In genomic region chr9:89319015-89319905, GRCh38 we compare ENCODE assay signal across 8 cellular contexts. TPM values are rescaled to one million over a fixed set of nuclear protein-coding genes. Genes with fewer than 3 reads are reported as not detected.
A peak's percentile ranks its signal among the peaks of the same experiment; 100 is the strongest.
DNase-seq lines count a peak whose midpoint lies in the region; ATAC-seq and TF ChIP-seq lines count a peak whose summit lies in the region.

No MANE protein-coding gene starts in this region.

- intact Hi-C loops in mammary epithelial cell (cut with micrococcal nuclease): loop anchor here (1.0 to 10.0 kb wide), 3 partner anchors 144 to 783 kb away; partner anchors contain the start of gene SHC3

- H3K4me1 ChIP-seq in BLaER1 treated with 17β-estradiol and CSF1 and Interleukin-3, amounts not matched to agents 10 nM and 100 nM: peaks cover 33 to 54% (median 49%) of the 10 kb centered on the region in 10 experiments
- H3K4me1 ChIP-seq in mammary epithelial cell (ENCODE audit: insufficient read depth, low read length) (peaks cover 30% of the 10 kb centered on the region), mesodermal cell (ENCODE audit: control insufficient read depth, insufficient read depth, low read length, poor library complexity, severe bottlenecking) (peaks cover 8% of the 10 kb centered on the region)

- CTCF ChIA-PET in mammary epithelial cell (lab: Charles Lee; ENCODE audit: low non-redundant PET): interaction anchor here (0.7 kb wide), 1 partner anchor 45 kb away, joined by 4 read pairs; no protein-coding TSS in a partner anchor

- peak overlapping the region; percentile 52 to 80 (median 73) for H3K4me3 ChIP-seq in BLaER1 treated with 17β-estradiol and CSF1 and Interleukin-3, amounts not matched to agents 10 nM and 100 nM
- peak overlapping the region; percentile 66 for H3K4me3 ChIP-seq in Jurkat, Clone E6-1 (ENCODE audit: low read length)
- H3K4me3 ChIP-seq in mammary epithelial cell (replicated peaks in 1 of 3; ENCODE audit: insufficient read depth in 1 of 3, low read depth in 2 of 3, low read length in 3 of 3) (peak overlapping the region; percentile 74 to 87 (median 79)), mesodermal cell (ENCODE audit: extremely low read depth, insufficient read depth, low read length, poor library complexity, severe bottlenecking) (peak overlapping the region; percentile 55)

- peaks cover 89% of the 10 kb centered on the region for H3K79me2 ChIP-seq in mammary epithelial cell (ENCODE audit: insufficient read depth, low read length)

- H4K20me1 ChIP-seq in BLaER1 treated with 17β-estradiol and CSF1 and Interleukin-3, amounts not matched to agents 10 nM and 100 nM: peaks cover 6 to 44% (median 26%) of the 10 kb centered on the region in 11 experiments; a peak in 20 of 22 replicates
- H4K20me1 ChIP-seq in mammary epithelial cell (ENCODE audit: insufficient read depth, low read length): no peaks in the 10 kb centered on the region

- dilution Hi-C loops in mammary epithelial cell (cut with HindIII; ENCODE audit: low sequenced_read_pairs): no loop called here

- H2AFZ ChIP-seq in mammary epithelial cell (ENCODE audit: low read depth, low read length): peak overlapping the region; percentile 65

- H3K27me3 ChIP-seq in BLaER1 treated with 17β-estradiol and CSF1 and Interleukin-3, amounts not matched to agents 10 nM and 100 nM: no peaks in the 10 kb centered on the region
- H3K27me3 ChIP-seq in mammary epithelial cell (ENCODE audit: insufficient read depth, low read length): no peaks in the 10 kb centered on the region

- H3K36me3 ChIP-seq in BLaER1 treated with 17β-estradiol and CSF1 and Interleukin-3, amounts not matched to agents 10 nM and 100 nM: peaks cover 13 to 83% (median 59%) of the 10 kb centered on the region in 11 experiments; a peak in 21 of 22 replicates
- H3K36me3 ChIP-seq in mammary epithelial cell (ENCODE audit: insufficient read depth, low read length) (peaks cover 27% of the 10 kb centered on the region), mesodermal cell (ENCODE audit: control insufficient read depth, insufficient read depth, low read length) (peaks cover 44% of the 10 kb centered on the region)

- BruUV-seq in mammary epithelial cell (replicated peaks; lab: Mats Ljungman, UMichigan): TSS peak; percentile 6

- H3K9ac ChIP-seq in BLaER1 treated with 17β-estradiol and CSF1 and Interleukin-3, amounts not matched to agents 10 nM and 100 nM: peak overlapping the region; percentile 94 to 100 (median 98)
- peak overlapping the region; percentile 92 for H3K9ac ChIP-seq in mammary epithelial cell (ENCODE audit: insufficient read depth, low read length)

- peak overlapping the region; percentile 95 to 100 (median 99) for H3K27ac ChIP-seq in BLaER1 treated with 17β-estradiol and CSF1 and Interleukin-3, amounts not matched to agents 10 nM and 100 nM
- H3K27ac ChIP-seq in mammary epithelial cell (ENCODE audit: insufficient read depth, low read depth, low read length): peak overlapping the region; percentile 88
- H3K27ac ChIP-seq in mesodermal cell (ENCODE audit: low read depth, low read length, severe bottlenecking): peak overlapping the region; percentile 100

- no peaks in the 10 kb centered on the region for H3K9me3 ChIP-seq in BLaER1 treated with 17β-estradiol and CSF1 and Interleukin-3, amounts not matched to agents 10 nM and 100 nM (replicated peaks in 1 of 11)
- no peaks in the 10 kb centered on the region for H3K9me3 ChIP-seq in mammary epithelial cell (replicated peaks; ENCODE audit: insufficient read depth, low read length)
- no peaks in the 10 kb centered on the region for H3K9me3 ChIP-seq in mesodermal cell (ENCODE audit: control insufficient read depth, low read length)

- DNase-seq in Jurkat, Clone E6-1 (ENCODE audit: low read depth, low spot score): no peak
- DNase-seq in mammary epithelial cell (no peak), NCI-H1092 treated with DMSO at 0.1 percent for 48 hours (lab: John Stamatoyannopoulos, UW) (no peak)

- TF ChIP-seq CTCF in mammary epithelial cell (conservative IDR thresholded peaks at IDR 0.05 in 1 of 2, IDR thresholded peaks at IDR 0.05 in 1 of 2; ENCODE audit: extremely low read depth in 1 of 2, insufficient read depth in 1 of 2, low read depth in 1 of 2, low read length in 2 of 2): no peak

- peak overlapping the region; percentile 83 to 97 (median 92) for H3K4me2 ChIP-seq in BLaER1 treated with 17β-estradiol and CSF1 and Interleukin-3, amounts not matched to agents 10 nM and 100 nM
- peak overlapping the region; percentile 91 for H3K4me2 ChIP-seq in mammary epithelial cell (ENCODE audit: insufficient read depth, low read depth, low read length)

- in situ Hi-C loops in mammary epithelial cell (cut with MboI; ENCODE audit: low sequenced_read_pairs in 2 of 2): no loop called here

- no peak for ATAC-seq in HG03378 (IDR thresholded peaks at IDR 0.05; ENCODE audit: unreplicated experiment)
- no peak for ATAC-seq in HG03135 (IDR thresholded peaks at IDR 0.05; ENCODE audit: unreplicated experiment)
- no peak for ATAC-seq in GM21576 (IDR thresholded peaks at IDR 0.05; ENCODE audit: unreplicated experiment)

- WGBS in mammary epithelial cell (ENCODE audit: low coverage, missing lambda C conversion rate): 6% methylated on average over 13 of the region's 13 CpGs
- 19 to 44% methylated on average over 4 of the region's 13 CpGs for WGBS in mesodermal cell (ENCODE audit: insufficient coverage in 2 of 2), 2 experiments

RNA-seq across cellular contexts. Expression of gene SECISBP2, which starts 1.0 kb away (rescaled TPM):
- 69.2 TPM for polyA plus RNA-seq in Jurkat, Clone E6-1 (2012; ENCODE audit: insufficient read depth, insufficient read length)
- 10 to 100 TPM; 24.5 to 26.5 TPM for total RNA-seq in mammary epithelial cell
- 12.8 TPM for polyA plus RNA-seq in mammary epithelial cell
- polyA minus RNA-seq in mammary epithelial cell: 10.3 TPM
- 34.5 TPM for polyA plus RNA-seq in mesodermal cell (2013, experiment 1 of 2)
- 35.6 TPM for polyA plus RNA-seq in mesodermal cell (2013, experiment 2 of 2)

RNA-seq across cellular contexts. Expression of gene CKS2, which starts 8.3 kb away (rescaled TPM):
- polyA plus RNA-seq in Jurkat, Clone E6-1 (2012; ENCODE audit: insufficient read depth, insufficient read length): 517 TPM
- 100 to 1,000 TPM in 1 of 2 donors, 10 to 100 TPM in 1; 15.0 to 101 TPM for total RNA-seq in mammary epithelial cell
- 329 TPM for polyA plus RNA-seq in mammary epithelial cell
- 23.7 TPM for polyA minus RNA-seq in mammary epithelial cell
- polyA plus RNA-seq in mesodermal cell (2013, experiment 1 of 2): 278 TPM
- polyA plus RNA-seq in mesodermal cell (2013, experiment 2 of 2): 296 TPM
